In genomic region chr11:61092908-61093763, GRCh38 we compare ENCODE assay signal across 18 cellular contexts.
DNase-seq lines count a peak whose midpoint lies in the region; ATAC-seq, FAIRE-seq and TF ChIP-seq lines count a peak whose summit lies in the region.
"Had no signal": no experiment of that assay in that cellular context is flagged by ENCODE, and none has a peak within 500 bp of the region (broad histone marks: within the 10 kb centered on the region; RNA-seq: fewer than 3 reads in every experiment).

No MANE protein-coding gene starts in this region.

- peak; percentile 4 for FAIRE-seq in GM19239 (lab: Jason Lieb, UNC)
- FAIRE-seq: bronchial epithelial cell, D721Med, GM18507 had no signal

- no peak overlapping the region for H3K4me3 ChIP-seq in HAP-1
- H3K4me3 ChIP-seq: esophagus squamous epithelium had no signal

- H3K36me3 ChIP-seq in HAP-1 (replicated peaks), result no peaks in the 10 kb centered on the region
- H3K36me3 ChIP-seq: esophagus squamous epithelium had no signal

- POLR2A ChIA-PET in HEK293T (lab: Yijun Ruan, JAX), result no interaction called here

- peak; percentile 34 for DNase-seq in activated T-cell treated with anti-CD3 and anti-CD28 coated beads, Interleukin-2, amount 50 U/mL, for 24 hours
- no peak for DNase-seq in activated T-cell treated with anti-CD3 and anti-CD28 coated beads, Interleukin-2, amount 50 U/mL, for 1 hour
- DNase-seq in GM19239 (ENCODE audit: insufficient read length, low spot score) (no peak), HAP-1 (ENCODE audit: low spot score in 2 of 2) (no peak), HEK293T (ENCODE audit: extremely low spot score) (no peak)
- DNase-seq in stimulated activated effector memory CD8-positive, alpha-beta T cell treated with anti-CD3 and anti-CD28 coated beads, Interleukin-12 subunit alpha, Interleukin-12 subunit beta, amount 100 ng/mL, for 72 hours (ENCODE audit: low spot score in 2 of 2), result no peak
- DNase-seq: esophagus squamous epithelium, glutamatergic neuron, HFFc6, MM.1S, NCI-H1694 treated with DMSO at 0.1 percent for 48 hours, SHP77 had no signal

- H3K27ac Mint-ChIP-seq in activated T-cell treated with anti-CD3 and anti-CD28 coated beads, Interleukin-2, amount 50 U/mL, for 24 hours, result peak overlapping the region; percentile 98
- H3K27ac Mint-ChIP-seq in activated naive CD8-positive, alpha-beta T cell, result peak overlapping the region; percentile 96
- H3K27ac Mint-ChIP-seq in stimulated activated effector memory CD8-positive, alpha-beta T cell treated with anti-CD3 and anti-CD28 coated beads, Interleukin-12 subunit alpha, Interleukin-12 subunit beta, amount 100 ng/mL, for 72 hours, result peak overlapping the region; percentile 96
- H3K27ac Mint-ChIP-seq: HFFc6 had no signal

- H3K27me3 Mint-ChIP-seq in activated T-cell treated with anti-CD3 and anti-CD28 coated beads, Interleukin-2, amount 50 U/mL, for 24 hours, result no peaks in the 10 kb centered on the region
- H3K27me3 Mint-ChIP-seq in activated naive CD8-positive, alpha-beta T cell, result no peaks in the 10 kb centered on the region

- no peaks in the 10 kb centered on the region for H3K4me1 ChIP-seq in HAP-1
- H3K4me1 ChIP-seq: esophagus squamous epithelium had no signal

- no peak for ATAC-seq in stimulated activated effector memory CD8-positive, alpha-beta T cell treated with anti-CD3 and anti-CD28 coated beads, Interleukin-12 subunit alpha, Interleukin-12 subunit beta, amount 100 ng/mL, for 72 hours
- ATAC-seq in HG02571 (IDR thresholded peaks at IDR 0.05; ENCODE audit: unreplicated experiment), result no peak

- peak overlapping the region; percentile 85 for H3K4me3 Mint-ChIP-seq in activated T-cell treated with anti-CD3 and anti-CD28 coated beads, Interleukin-2, amount 50 U/mL, for 24 hours
- H3K4me3 Mint-ChIP-seq in activated naive CD8-positive, alpha-beta T cell, result peak overlapping the region; percentile 88
- peak overlapping the region; percentile 71 for H3K4me3 Mint-ChIP-seq in stimulated activated effector memory CD8-positive, alpha-beta T cell treated with anti-CD3 and anti-CD28 coated beads, Interleukin-12 subunit alpha, Interleukin-12 subunit beta, amount 100 ng/mL, for 72 hours
- H3K4me3 Mint-ChIP-seq: HFFc6, neural crest cell had no signal

- peaks cover 38% of the 10 kb centered on the region for H3K36me3 Mint-ChIP-seq in activated T-cell treated with anti-CD3 and anti-CD28 coated beads, Interleukin-2, amount 50 U/mL, for 24 hours (ENCODE audit: low read depth)
- peaks cover 2% of the 10 kb centered on the region for H3K36me3 Mint-ChIP-seq in activated naive CD8-positive, alpha-beta T cell
- H3K36me3 Mint-ChIP-seq in stimulated activated effector memory CD8-positive, alpha-beta T cell treated with anti-CD3 and anti-CD28 coated beads, Interleukin-12 subunit alpha, Interleukin-12 subunit beta, amount 100 ng/mL, for 72 hours, result no peaks in the 10 kb centered on the region

- H3K27me3 ChIP-seq in HAP-1 (ENCODE audit: low read depth), result no peaks in the 10 kb centered on the region

- peaks cover 68% of the 10 kb centered on the region for H3K4me1 Mint-ChIP-seq in activated T-cell treated with anti-CD3 and anti-CD28 coated beads, Interleukin-2, amount 50 U/mL, for 24 hours (ENCODE audit: low read depth)
- H3K4me1 Mint-ChIP-seq in activated naive CD8-positive, alpha-beta T cell (ENCODE audit: low read depth), result peaks cover 57% of the 10 kb centered on the region
- peaks cover 51% of the 10 kb centered on the region for H3K4me1 Mint-ChIP-seq in stimulated activated effector memory CD8-positive, alpha-beta T cell treated with anti-CD3 and anti-CD28 coated beads, Interleukin-12 subunit alpha, Interleukin-12 subunit beta, amount 100 ng/mL, for 72 hours

- CTCF ChIA-PET in HEK293T (lab: Yijun Ruan, JAX), result no interaction called here

- no peaks in the 10 kb centered on the region for H3K9me3 Mint-ChIP-seq in activated T-cell treated with anti-CD3 and anti-CD28 coated beads, Interleukin-2, amount 50 U/mL, for 24 hours
- H3K9me3 Mint-ChIP-seq in activated naive CD8-positive, alpha-beta T cell (ENCODE audit: low read depth), result no peaks in the 10 kb centered on the region
- H3K9me3 Mint-ChIP-seq in stimulated activated effector memory CD8-positive, alpha-beta T cell treated with anti-CD3 and anti-CD28 coated beads, Interleukin-12 subunit alpha, Interleukin-12 subunit beta, amount 100 ng/mL, for 72 hours, result no peaks in the 10 kb centered on the region

- H3K9me3 ChIP-seq in HAP-1, result no peaks in the 10 kb centered on the region
- H3K9me3 ChIP-seq: esophagus squamous epithelium had no signal

- in situ Hi-C loops in HAP-1 (cut with MboI; ENCODE audit: low sequenced_read_pairs), result no loop called here

TF ChIP-seq in HEK293T, 16 proteins besides CTCF, POLR2A, EP300 and RAD21:
- TF ChIP-seq SUZ12 (IDR thresholded peaks at IDR 0.05) (no peak), L3MBTL2 (conservative IDR thresholded peaks at IDR 0.05) (no peak), FOXK2 (IDR thresholded peaks at IDR 0.05) (no peak), NFRKB (IDR thresholded peaks at IDR 0.05) (no peak)
